Comparison of ENCODE assay signal across 10 cellular contexts in genomic region chr2:238220892-238221521, GRCh38. TPM values are rescaled to one million over a fixed set of nuclear protein-coding genes. Genes with fewer than 3 reads are reported as not detected.
A peak's percentile ranks its signal among the peaks of the same experiment; 100 is the strongest.
DNase-seq lines count a peak whose midpoint lies in the region; ATAC-seq and FAIRE-seq lines count a peak whose summit lies in the region.
"Had no signal": no experiment of that assay in that cellular context is flagged by ENCODE, and none has a peak within 500 bp of the region (broad histone marks: within the 10 kb centered on the region; RNA-seq: fewer than 3 reads in every experiment).

No MANE protein-coding gene starts in this region.

- H3K36me3 Mint-ChIP-seq in activated naive CD8-positive, alpha-beta T cell treated with anti-CD3 and anti-CD28 coated beads, Interleukin-2, amount 50 U/mL, for 24 hours (ENCODE audit: low read depth): no peaks in the 10 kb centered on the region
- no peaks in the 10 kb centered on the region for H3K36me3 Mint-ChIP-seq in activated naive CD8-positive, alpha-beta T cell treated with anti-CD3 and anti-CD28 coated beads for 36 hours
- no peaks in the 10 kb centered on the region for H3K36me3 Mint-ChIP-seq in activated T-helper 17 cell treated with anti-CD3 and anti-CD28 coated beads, Interleukin-2, amount 50 U/mL, for 72 hours (ENCODE audit: low read depth)

- no peaks in the 10 kb centered on the region for H3K27me3 Mint-ChIP-seq in activated naive CD8-positive, alpha-beta T cell treated with anti-CD3 and anti-CD28 coated beads, Interleukin-2, amount 50 U/mL, for 24 hours
- H3K27me3 Mint-ChIP-seq in activated naive CD8-positive, alpha-beta T cell treated with anti-CD3 and anti-CD28 coated beads for 36 hours: no peaks in the 10 kb centered on the region
- peaks cover 6% of the 10 kb centered on the region for H3K27me3 Mint-ChIP-seq in activated T-helper 17 cell treated with anti-CD3 and anti-CD28 coated beads, Interleukin-2, amount 50 U/mL, for 72 hours

- no peaks in the 10 kb centered on the region for H3K4me1 Mint-ChIP-seq in activated naive CD8-positive, alpha-beta T cell treated with anti-CD3 and anti-CD28 coated beads, Interleukin-2, amount 50 U/mL, for 24 hours
- H3K4me1 Mint-ChIP-seq in activated naive CD8-positive, alpha-beta T cell treated with anti-CD3 and anti-CD28 coated beads for 36 hours: no peaks in the 10 kb centered on the region
- H3K4me1 Mint-ChIP-seq in activated T-helper 17 cell treated with anti-CD3 and anti-CD28 coated beads, Interleukin-2, amount 50 U/mL, for 72 hours: no peaks in the 10 kb centered on the region

- H3K9me3 Mint-ChIP-seq in activated naive CD8-positive, alpha-beta T cell treated with anti-CD3 and anti-CD28 coated beads, Interleukin-2, amount 50 U/mL, for 24 hours: no peaks in the 10 kb centered on the region
- H3K9me3 Mint-ChIP-seq in activated naive CD8-positive, alpha-beta T cell treated with anti-CD3 and anti-CD28 coated beads for 36 hours: no peaks in the 10 kb centered on the region
- no peaks in the 10 kb centered on the region for H3K9me3 Mint-ChIP-seq in activated T-helper 17 cell treated with anti-CD3 and anti-CD28 coated beads, Interleukin-2, amount 50 U/mL, for 72 hours

- no peak for DNase-seq in activated naive CD8-positive, alpha-beta T cell treated with anti-CD3 and anti-CD28 coated beads, Interleukin-2, amount 50 U/mL, for 24 hours
- no peak for DNase-seq in activated naive CD8-positive, alpha-beta T cell treated with anti-CD3 and anti-CD28 coated beads for 36 hours
- DNase-seq in kidney tubule cell (ENCODE audit: low spot score): peak; percentile 19
- DNase-seq in urothelium cell line (ENCODE audit: low spot score): peak; percentile 70
- no peak for DNase-seq in AG20443 (ENCODE audit: low spot score)
- DNase-seq in SIG-M5 treated with dmso at 0.1 percent for 504 hours (lab: John Stamatoyannopoulos, UW; ENCODE audit: unreplicated experiment): no peak
- DNase-seq: Caco-2, NCI-H774 had no signal

- H3K4me3 Mint-ChIP-seq in activated naive CD8-positive, alpha-beta T cell treated with anti-CD3 and anti-CD28 coated beads, Interleukin-2, amount 50 U/mL, for 24 hours: peak overlapping the region; percentile 26
- no peak overlapping the region for H3K4me3 Mint-ChIP-seq in activated naive CD8-positive, alpha-beta T cell treated with anti-CD3 and anti-CD28 coated beads for 36 hours
- H3K4me3 Mint-ChIP-seq in activated T-helper 17 cell treated with anti-CD3 and anti-CD28 coated beads, Interleukin-2, amount 50 U/mL, for 72 hours: no peak overlapping the region

- no peak for FAIRE-seq in urothelium cell line (lab: Jason Lieb, UNC)

- H3K27ac Mint-ChIP-seq in activated naive CD8-positive, alpha-beta T cell treated with anti-CD3 and anti-CD28 coated beads, Interleukin-2, amount 50 U/mL, for 24 hours: no peak overlapping the region
- no peak overlapping the region for H3K27ac Mint-ChIP-seq in activated naive CD8-positive, alpha-beta T cell treated with anti-CD3 and anti-CD28 coated beads for 36 hours
- H3K27ac Mint-ChIP-seq in activated T-helper 17 cell treated with anti-CD3 and anti-CD28 coated beads, Interleukin-2, amount 50 U/mL, for 72 hours: no peak overlapping the region

- peak; percentile 65 for ATAC-seq in activated naive CD8-positive, alpha-beta T cell treated with anti-CD3 and anti-CD28 coated beads, Interleukin-2, amount 50 U/mL, for 24 hours
- peak; percentile 34 for ATAC-seq in activated T-helper 17 cell treated with anti-CD3 and anti-CD28 coated beads, Interleukin-2, amount 50 U/mL, for 72 hours (replicated peaks)
- ATAC-seq in GM18517 (IDR thresholded peaks at IDR 0.05; ENCODE audit: unreplicated experiment): no peak

RNA-seq across cellular contexts. Expression of gene ILKAP, which starts 17.5 kb away (rescaled TPM):
- 10 to 100 TPM; 52.9 to 54.7 TPM for total RNA-seq in activated naive CD8-positive, alpha-beta T cell treated with anti-CD3 and anti-CD28 coated beads for 36 hours
- 10 to 100 TPM; 33.6 to 53.6 TPM for total RNA-seq in activated T-helper 17 cell treated with anti-CD3 and anti-CD28 coated beads, Interleukin-2, amount 50 U/mL, for 72 hours

RNA-seq across cellular contexts. Expression of gene HES6, which starts 18.8 kb away (rescaled TPM):
- total RNA-seq in activated naive CD8-positive, alpha-beta T cell treated with anti-CD3 and anti-CD28 coated beads for 36 hours: 1 to 10 TPM; 3.5 to 4.0 TPM
- total RNA-seq in activated T-helper 17 cell treated with anti-CD3 and anti-CD28 coated beads, Interleukin-2, amount 50 U/mL, for 72 hours: 1 to 10 TPM; 1.3 to 4.8 TPM

Comparison
In these comparisons a context has a peak if more than half of its experiments do, and no peak if none do; other contexts are left out.
1. DNase-seq: peak in kidney tubule cell (single experiment) and urothelium cell line (single experiment); none in activated naive CD8-positive, alpha-beta T cell treated with anti-CD3 and anti-CD28 coated beads, Interleukin-2, amount 50 U/mL, for 24 hours (single experiment), activated naive CD8-positive, alpha-beta T cell treated with anti-CD3 and anti-CD28 coated beads for 36 hours (single experiment), AG20443 (single experiment) and SIG-M5 treated with dmso at 0.1 percent for 504 hours (single experiment).